In the genomic region with DNA sequence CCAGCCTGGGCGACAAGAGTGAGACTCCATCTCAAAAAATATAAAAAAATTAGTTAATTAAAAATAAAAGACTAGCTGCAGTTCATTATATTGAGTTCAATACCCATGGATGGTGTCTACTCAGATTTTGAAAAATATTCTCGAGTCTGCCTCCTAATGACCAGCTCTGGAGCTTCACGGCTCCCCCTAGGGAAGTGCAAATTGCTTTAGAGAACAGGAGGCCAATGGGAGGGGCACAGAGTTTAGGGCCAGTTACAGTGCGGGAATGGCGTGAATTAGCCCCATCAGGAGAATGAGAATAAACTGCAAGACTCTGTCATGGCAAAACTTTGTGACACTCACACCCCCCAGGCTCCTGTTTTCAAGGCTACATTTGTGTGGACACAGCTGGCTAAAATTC, we compare ENCODE assay signal across 27 cellular contexts. TPM values are rescaled to one million over a fixed set of nuclear protein-coding genes. Genes with fewer than 3 reads are reported as not detected.
"Had no signal": no experiment of that assay in that cellular context is flagged by ENCODE, and none has a peak within 500 bp of the region (broad histone marks: within the 10 kb centered on the region; RNA-seq: fewer than 3 reads in every experiment).

No MANE protein-coding gene starts in this region.

- H3K36me3 ChIP-seq: ascending aorta, breast epithelium, esophagus squamous epithelium, sigmoid colon had no signal

- H3K27ac Mint-ChIP-seq: activated CD4-positive, alpha-beta T cell treated with anti-CD3 and anti-CD28 coated beads, Interleukin-2, amount 10 ng/mL, durations not matched to agents 24 days and 14 days; activated naive CD4-positive, alpha-beta T cell treated with anti-CD3 and anti-CD28 coated beads, Interleukin-2, amount 50 U/mL, for 24 hours; dendritic cell treated with granulocyte-macrophage colony-stimulating factor and Interleukin-4, amounts not matched to agents 40 ng/mL and 50 ng/mL, for 4 days; mesothelial cell of epicardium; nephron; stimulated activated memory B cell treated with anti-CD40 and anti-IgM and Interleukin-4, amounts not matched to agents 10 μg/mL and 1 μg/mL and 100 μg/mL, for 72 hours; T-cell; type B pancreatic cell had no signal

- DNase-seq: activated CD4-positive, alpha-beta T cell treated with anti-CD3 and anti-CD28 coated beads, Interleukin-2, amount 10 ng/mL, durations not matched to agents 24 days and 14 days; activated CD8-positive, alpha-beta memory T cell treated with anti-CD3 and anti-CD28 coated beads, Interleukin-2, amount 50 U/mL, for 4 hours; activated effector memory CD4-positive, alpha-beta T cell treated with anti-CD3 and anti-CD28 coated beads, Interleukin-2, amount 50 U/mL, for 16 hours; activated T-cell treated with anti-CD3 and anti-CD28 coated beads, Interleukin-2, amount 50 U/mL, for 4 hours; cerebellar nuclear complex; effector CD8-positive, alpha-beta T cell; esophagus squamous epithelium; kidney; nucleus accumbens; posterior cingulate gyrus; sigmoid colon; stimulated activated CD4-positive, alpha-beta T cell treated with anti-CD3 and anti-CD28 coated beads, Interleukin-4, amount 100 ng/mL, for 24 hours; T-cell; testis had no signal

- H3K36me3 Mint-ChIP-seq: activated naive CD4-positive, alpha-beta T cell treated with anti-CD3 and anti-CD28 coated beads, Interleukin-2, amount 50 U/mL, for 24 hours; mesothelial cell of epicardium; stimulated activated memory B cell treated with anti-CD40 and anti-IgM and Interleukin-4, amounts not matched to agents 10 μg/mL and 1 μg/mL and 100 μg/mL, for 72 hours; T-cell; type B pancreatic cell had no signal

- H3K4me1 Mint-ChIP-seq: activated CD4-positive, alpha-beta T cell treated with anti-CD3 and anti-CD28 coated beads, Interleukin-2, amount 10 ng/mL, durations not matched to agents 24 days and 14 days; activated naive CD4-positive, alpha-beta T cell treated with anti-CD3 and anti-CD28 coated beads, Interleukin-2, amount 50 U/mL, for 24 hours; stimulated activated memory B cell treated with anti-CD40 and anti-IgM and Interleukin-4, amounts not matched to agents 10 μg/mL and 1 μg/mL and 100 μg/mL, for 72 hours; T-cell had no signal

- H3K27me3 ChIP-seq: testis had no signal

- ATAC-seq: activated T-cell treated with anti-CD3 and anti-CD28 coated beads, Interleukin-2, amount 50 U/mL, for 4 hours; left lobe of liver; stimulated activated memory B cell treated with anti-CD40 and anti-IgM and Interleukin-4, amounts not matched to agents 10 μg/mL and 1 μg/mL and 100 μg/mL, for 72 hours; T-cell had no signal

- H3K4me1 ChIP-seq: ascending aorta, breast epithelium, testis had no signal

- H3K4me3 Mint-ChIP-seq: activated CD4-positive, alpha-beta T cell treated with anti-CD3 and anti-CD28 coated beads, Interleukin-2, amount 10 ng/mL, durations not matched to agents 24 days and 14 days; activated naive CD4-positive, alpha-beta T cell treated with anti-CD3 and anti-CD28 coated beads, Interleukin-2, amount 50 U/mL, for 24 hours; activated T-cell treated with anti-CD3 and anti-CD28 coated beads, Interleukin-2, amount 50 U/mL, for 4 hours; dendritic cell treated with granulocyte-macrophage colony-stimulating factor and Interleukin-4, amounts not matched to agents 40 ng/mL and 50 ng/mL, for 4 days; mesothelial cell of epicardium; nephron; stimulated activated memory B cell treated with anti-CD40 and anti-IgM and Interleukin-4, amounts not matched to agents 10 μg/mL and 1 μg/mL and 100 μg/mL, for 72 hours; T-cell; type B pancreatic cell had no signal

- H3K9me3 Mint-ChIP-seq: activated CD4-positive, alpha-beta T cell treated with anti-CD3 and anti-CD28 coated beads, Interleukin-2, amount 10 ng/mL, durations not matched to agents 24 days and 14 days; activated naive CD4-positive, alpha-beta T cell treated with anti-CD3 and anti-CD28 coated beads, Interleukin-2, amount 50 U/mL, for 24 hours; activated T-cell treated with anti-CD3 and anti-CD28 coated beads, Interleukin-2, amount 50 U/mL, for 4 hours; dendritic cell treated with granulocyte-macrophage colony-stimulating factor and Interleukin-4, amounts not matched to agents 40 ng/mL and 50 ng/mL, for 4 days; T-cell had no signal

- H3K27ac ChIP-seq: ascending aorta, breast epithelium, esophagus squamous epithelium, sigmoid colon, testis had no signal

- H3K4me3 ChIP-seq: ascending aorta, breast epithelium, esophagus squamous epithelium, lung, sigmoid colon, testis had no signal

- H3K9me3 ChIP-seq: ascending aorta, esophagus squamous epithelium, sigmoid colon, testis had no signal

RNA-seq across cellular contexts. Expression of gene FGF4, which starts 4.6 kb away (rescaled TPM):
- total RNA-seq: activated CD4-positive, alpha-beta T cell treated with anti-CD3 and anti-CD28 coated beads, Interleukin-2, amount 10 ng/mL, durations not matched to agents 24 days and 14 days; activated T-cell treated with anti-CD3 and anti-CD28 coated beads, Interleukin-2, amount 50 U/mL, for 4 hours; ascending aorta; breast epithelium; endothelial cell of umbilical vein; esophagus squamous epithelium; kidney; left lobe of liver; lung; mesothelial cell of epicardium; renal cortical epithelial cell; sigmoid colon; T-cell had no signal
- polyA plus RNA-seq: adipose tissue, endothelial cell of umbilical vein, lung, sigmoid colon had no signal

RNA-seq across cellular contexts. Expression of gene FGF3, which starts 48.7 kb away (rescaled TPM):
- total RNA-seq: activated CD4-positive, alpha-beta T cell treated with anti-CD3 and anti-CD28 coated beads, Interleukin-2, amount 10 ng/mL, durations not matched to agents 24 days and 14 days; activated T-cell treated with anti-CD3 and anti-CD28 coated beads, Interleukin-2, amount 50 U/mL, for 4 hours; ascending aorta; breast epithelium; endothelial cell of umbilical vein; esophagus squamous epithelium; kidney; left lobe of liver; lung; mesothelial cell of epicardium; renal cortical epithelial cell; sigmoid colon; T-cell had no signal
- polyA plus RNA-seq: adipose tissue, endothelial cell of umbilical vein, lung, sigmoid colon had no signal
